15 cellular contexts compared by ENCODE assay signal in genomic region chr6:111748247-111748647, GRCh38.
DNase-seq lines count a peak whose midpoint lies in the region; ATAC-seq, FAIRE-seq and TF ChIP-seq lines count a peak whose summit lies in the region.
"Had no signal": no experiment of that assay in that cellular context is flagged by ENCODE, and none has a peak within 500 bp of the region (broad histone marks: within the 10 kb centered on the region; RNA-seq: fewer than 3 reads in every experiment).

No MANE protein-coding gene starts in this region.

- H4K20me1 ChIP-seq in GM23338 (replicated peaks; ENCODE audit: insufficient read depth) (no peaks in the 10 kb centered on the region), GM12878 (ENCODE audit: control insufficient read depth, insufficient read depth) (no peaks in the 10 kb centered on the region)

- H3K27me3 ChIP-seq in GM23338 (ENCODE audit: insufficient read depth) (no peaks in the 10 kb centered on the region), GM12878 (replicated peaks in 1 of 2; ENCODE audit: control insufficient read depth in 2 of 2, insufficient read depth in 2 of 2, low read length in 1 of 2) (no peaks in the 10 kb centered on the region), tibial nerve (no peaks in the 10 kb centered on the region)
- H3K27me3 ChIP-seq: upper lobe of right lung had no signal

- H3K4me3 Mint-ChIP-seq in activated CD4-positive, alpha-beta T cell treated with anti-CD3 and anti-CD28 coated beads, Interleukin-2, amount 10 ng/mL, durations not matched to agents 7 days and 5 days, result no peak overlapping the region
- no peak overlapping the region for H3K4me3 Mint-ChIP-seq in GM23338
- peak overlapping the region in 7 of 8 donors; percentile 1 to 73 (median 49) for H3K4me3 Mint-ChIP-seq in naive B cell

- in situ Hi-C loops in GM12878 (cut with MboI), result loop anchor here (25.0 kb wide), 1 partner anchor 1889 kb away; no protein-coding TSS in a partner anchor

- DNase-seq in activated CD4-positive, alpha-beta T cell treated with anti-CD3 and anti-CD28 coated beads, Interleukin-2, amount 10 ng/mL, durations not matched to agents 7 days and 5 days, result no peak
- DNase-seq in activated CD4-positive, alpha-beta T cell treated with anti-CD3 and anti-CD28 coated beads, Interleukin-2, amount 50 U/mL, for 4 hours, result no peak
- DNase-seq in GM23338 (ENCODE audit: low spot score) (no peak), GM12878 (ENCODE audit: low read depth, low spot score) (no peak), naive B cell (peak; percentile 73), islet precursor cell (no peak), tibial nerve (ENCODE audit: low spot score in 2 of 2) (no peak), NCI-H345 treated with DMSO at 0.1 percent for 48 hours (lab: John Stamatoyannopoulos, UW; ENCODE audit: unreplicated experiment) (no peak)
- DNase-seq: NCI-H1417 treated with DMSO at 0.1 percent for 48 hours, SIG-M5, upper lobe of right lung had no signal

- H2AFZ ChIP-seq in GM23338, result no peak overlapping the region
- H2AFZ ChIP-seq in GM12878 (ENCODE audit: control insufficient read depth, low read depth, low read length), result no peak overlapping the region

- H3K27ac ChIP-seq in GM23338 (ENCODE audit: low read depth) (peak overlapping the region; percentile 26), GM12878 (ENCODE audit: control insufficient read depth, insufficient read depth) (peak overlapping the region; percentile 60), tibial nerve (no peak overlapping the region)
- H3K27ac ChIP-seq: upper lobe of right lung, VCaP had no signal

- peaks cover 88% of the 10 kb centered on the region for H3K4me1 Mint-ChIP-seq in activated CD4-positive, alpha-beta T cell treated with anti-CD3 and anti-CD28 coated beads, Interleukin-2, amount 10 ng/mL, durations not matched to agents 7 days and 5 days
- H3K4me1 Mint-ChIP-seq in GM23338, result peaks cover 66% of the 10 kb centered on the region
- peaks cover 72 to 77% (median 73%) of the 10 kb centered on the region in 3 donors for H3K4me1 Mint-ChIP-seq in naive B cell

- TF ChIP-seq RAD21 in GM12878 (IDR thresholded peaks at IDR 0.05; ENCODE audit: insufficient read depth, low read depth, low read length), result no peak

- TF ChIP-seq CTCF in GM23338 (conservative IDR thresholded peaks at IDR 0.05; ENCODE audit: low read depth in 2 of 2), result no peak
- no peak for TF ChIP-seq CTCF in GM12878 (IDR thresholded peaks at IDR 0.05 in 2 of 3, conservative IDR thresholded peaks at IDR 0.05 in 1 of 3; ENCODE audit: control insufficient read depth in 2 of 3, extremely low read depth in 1 of 3, insufficient read depth in 1 of 3, low read depth in 3 of 3, low read length in 3 of 3)
- no peak for TF ChIP-seq CTCF in tibial nerve (IDR thresholded peaks at IDR 0.05)

- CTCF ChIA-PET in activated CD4-positive, alpha-beta T cell treated with anti-CD3 and anti-CD28 coated beads, Interleukin-2, amount 10 ng/mL, durations not matched to agents 7 days and 5 days (lab: Charles Lee), result interaction anchor here (0.7 kb wide), 1 partner anchor 22 kb away, joined by 3 read pairs; no protein-coding TSS in a partner anchor
- CTCF ChIA-PET in GM12878 (lab: Yijun Ruan, JAX), result interaction anchor here (0.8 to 3.6 kb wide), 6 partner anchors 15 to 122 kb away, joined by 3 to 26 read pairs (median 6); no protein-coding TSS in a partner anchor

- H3K9ac ChIP-seq in GM12878 (ENCODE audit: control insufficient read depth, insufficient read depth, low read length), result no peak overlapping the region

- TF ChIP-seq POLR2A in GM12878 (IDR thresholded peaks at IDR 0.05; ENCODE audit: low read depth, low read length), result no peak
- TF ChIP-seq POLR2A in tibial nerve (IDR thresholded peaks at IDR 0.05), result no peak

- H3K36me3 Mint-ChIP-seq in activated CD4-positive, alpha-beta T cell treated with anti-CD3 and anti-CD28 coated beads, Interleukin-2, amount 10 ng/mL, durations not matched to agents 7 days and 5 days (ENCODE audit: low read depth), result peaks cover 73% of the 10 kb centered on the region
- H3K36me3 Mint-ChIP-seq in GM23338 (ENCODE audit: low read depth), result peaks cover 6% of the 10 kb centered on the region; the same call in 1 of the 3 replicates
- peaks cover 1 to 8% of the 10 kb centered on the region in 2 donors for H3K36me3 Mint-ChIP-seq in naive B cell

- POLR2A ChIA-PET in activated CD4-positive, alpha-beta T cell treated with anti-CD3 and anti-CD28 coated beads, Interleukin-2, amount 10 ng/mL, durations not matched to agents 7 days and 5 days (lab: Charles Lee), result no interaction called here
- POLR2A ChIA-PET in GM12878 (lab: Charles Lee), result interaction anchor here (2.2 to 2.5 kb wide), 2 partner anchors 14 to 18 kb away, joined by 9 to 10 read pairs; no protein-coding TSS in a partner anchor

- RAD21 ChIA-PET in GM12878 (lab: Charles Lee; ENCODE audit: unreplicated experiment), result interaction anchor here (1.0 to 11.3 kb wide), 12 partner anchors 9 to 125 kb away, joined by 3 to 158 read pairs (median 4); partner anchors contain the start of gene FYN

- H3K9me3 Mint-ChIP-seq in activated CD4-positive, alpha-beta T cell treated with anti-CD3 and anti-CD28 coated beads, Interleukin-2, amount 10 ng/mL, durations not matched to agents 7 days and 5 days, result peaks cover 12% of the 10 kb centered on the region
- H3K9me3 Mint-ChIP-seq in GM23338, result no peaks in the 10 kb centered on the region
- H3K9me3 Mint-ChIP-seq in naive B cell, result peaks cover 0 to 4% (median 0%) of the 10 kb centered on the region in 7 donors

- H3K4me1 ChIP-seq in GM23338 (ENCODE audit: insufficient read depth) (peaks cover 42% of the 10 kb centered on the region), GM12878 (ENCODE audit: control insufficient read depth, insufficient read depth, low read length) (peaks cover 58% of the 10 kb centered on the region), tibial nerve (peaks cover 0 to 60% (median 44%) of the 10 kb centered on the region in 4 donors)

- H3K79me2 ChIP-seq in GM23338 (replicated peaks; ENCODE audit: insufficient read depth), result peaks cover 11% of the 10 kb centered on the region; the same call in 1 of the 2 replicates
- H3K79me2 ChIP-seq in GM12878 (ENCODE audit: control insufficient read depth, insufficient read depth, low read length), result peaks cover 58% of the 10 kb centered on the region

- 11% methylated on average over 3 of the region's 3 CpGs for WGBS in GM12878 (ENCODE audit: insufficient coverage, insufficient replicate concordance, low lambda C conversion rate, missing lambda C conversion rate)
- 67 to 71% methylated on average over 3 of the region's 3 CpGs for WGBS in tibial nerve, 2 donors

- peak overlapping the region; percentile 74 for H3K27ac Mint-ChIP-seq in activated CD4-positive, alpha-beta T cell treated with anti-CD3 and anti-CD28 coated beads, Interleukin-2, amount 10 ng/mL, durations not matched to agents 7 days and 5 days
- peak overlapping the region; percentile 15; the same call in 1 of the 2 replicates for H3K27ac Mint-ChIP-seq in GM23338
- H3K27ac Mint-ChIP-seq in naive B cell, result peak overlapping the region in 4 of 6 donors; percentile 36 to 62 (median 46)

- H3K4me3 ChIP-seq in GM23338 (no peak overlapping the region), GM12878 (no peak overlapping the region), tibial nerve (no peak overlapping the region)
- H3K4me3 ChIP-seq: HAP-1, smooth muscle cell, upper lobe of right lung had no signal

- H3F3A ChIP-seq in GM23338 (replicated peaks; ENCODE audit: low read depth), result no peaks in the 10 kb centered on the region

- no peaks in the 10 kb centered on the region for H3K9me2 ChIP-seq in GM23338 (ENCODE audit: insufficient read depth)

- intact Hi-C loops in GM12878 (cut with micrococcal nuclease; ENCODE audit: unreplicated experiment), result no loop called here

- H3K4me2 ChIP-seq in GM23338 (peak overlapping the region; percentile 53; the same call in 1 of the 2 replicates), GM12878 (ENCODE audit: control insufficient read depth, insufficient read depth) (peak overlapping the region; percentile 11; the same call in 1 of the 2 replicates)
- H3K4me2 ChIP-seq: smooth muscle cell had no signal

- BruUV-seq in GM12878 (replicated peaks; lab: Mats Ljungman, UMichigan), result no TSS peak

- no peaks in the 10 kb centered on the region for H3K27me3 Mint-ChIP-seq in activated CD4-positive, alpha-beta T cell treated with anti-CD3 and anti-CD28 coated beads, Interleukin-2, amount 10 ng/mL, durations not matched to agents 7 days and 5 days
- H3K27me3 Mint-ChIP-seq in GM23338 (ENCODE audit: insufficient read depth, low read depth, poor library complexity), result peaks cover 7% of the 10 kb centered on the region
- no peaks in the 10 kb centered on the region for H3K27me3 Mint-ChIP-seq in naive B cell

- H3K36me3 ChIP-seq in GM23338 (ENCODE audit: insufficient read depth) (no peaks in the 10 kb centered on the region), GM12878 (ENCODE audit: control insufficient read depth in 2 of 2, insufficient read depth in 2 of 2, low read length in 1 of 2) (peaks cover 3 to 8% of the 10 kb centered on the region in 2 experiments; a peak in 2 of 4 replicates), tibial nerve (no peaks in the 10 kb centered on the region)
- H3K36me3 ChIP-seq: HAP-1, upper lobe of right lung had no signal

- H3K9me3 ChIP-seq in GM12878 (replicated peaks; ENCODE audit: control insufficient read depth, insufficient read depth, low read length) (no peaks in the 10 kb centered on the region; the same call in 2 of the 3 replicates), tibial nerve (no peaks in the 10 kb centered on the region)
- H3K9me3 ChIP-seq: HAP-1, upper lobe of right lung had no signal

- ATAC-seq in GM23338 (no peak), GM12878 (peak; percentile 86), naive B cell (ENCODE audit: low read depth in 2 of 2) (peak; percentile 96)
- ATAC-seq: upper lobe of right lung had no signal

- TF ChIP-seq EP300 in GM12878 (IDR thresholded peaks at IDR 0.05; ENCODE audit: borderline replicate concordance in 1 of 2, control insufficient read depth in 1 of 2, low read depth in 2 of 2, low read length in 2 of 2) (no peak), tibial nerve (IDR thresholded peaks at IDR 0.05) (peak in 1 of 2 donors; percentile 19)

- no peak for FAIRE-seq in GM12878 (lab: Jason Lieb, UNC)
- FAIRE-seq: A204.1 had no signal

- SMC1A ChIA-PET in GM12878 (lab: Charles Lee; ENCODE audit: uncharacterized antibody, unreplicated experiment), result interaction anchor here (0.9 to 16.1 kb wide), 16 partner anchors 8 to 157 kb away, joined by 3 to 181 read pairs (median 7); no protein-coding TSS in a partner anchor

TF ChIP-seq in GM23338, 12 proteins besides CTCF, POLR2A, EP300 and RAD21 (continues in another document):
- TF ChIP-seq NANOG (IDR thresholded peaks at IDR 0.05; ENCODE audit: borderline replicate concordance), result no peak
- TF ChIP-seq JUNB (IDR thresholded peaks at IDR 0.05; ENCODE audit: unreplicated experiment), result no peak
- TF ChIP-seq CREB1 (CRISPR knock-in tag; IDR thresholded peaks at IDR 0.05; ENCODE audit: low read depth), result no peak
- no peak for TF ChIP-seq STAT1 (IDR thresholded peaks at IDR 0.05; ENCODE audit: unreplicated experiment)

TF ChIP-seq in GM12878, 131 proteins besides CTCF, POLR2A, EP300 and RAD21 (continues in another document):
- TF ChIP-seq ZSCAN29 (IDR thresholded peaks at IDR 0.05), result no peak

Comparison
In these comparisons a context has a peak if more than half of its experiments do, and no peak if none do; other contexts are left out.
1. H3K27ac Mint-ChIP-seq: peak in every context shown above with its lines; median percentile 74 in activated CD4-positive, alpha-beta T cell treated with anti-CD3 and anti-CD28 coated beads, Interleukin-2, amount 10 ng/mL, durations not matched to agents 7 days and 5 days; 46 in naive B cell; 15 in GM23338.
2. H3K4me3 Mint-ChIP-seq: peak in naive B cell (7 of 8); none in activated CD4-positive, alpha-beta T cell treated with anti-CD3 and anti-CD28 coated beads, Interleukin-2, amount 10 ng/mL, durations not matched to agents 7 days and 5 days (single experiment) and GM23338 (single experiment).
3. H3K27ac ChIP-seq: peak in GM23338 (single experiment) and GM12878 (single experiment); none in tibial nerve (0 of 4).